In the genomic region with DNA sequence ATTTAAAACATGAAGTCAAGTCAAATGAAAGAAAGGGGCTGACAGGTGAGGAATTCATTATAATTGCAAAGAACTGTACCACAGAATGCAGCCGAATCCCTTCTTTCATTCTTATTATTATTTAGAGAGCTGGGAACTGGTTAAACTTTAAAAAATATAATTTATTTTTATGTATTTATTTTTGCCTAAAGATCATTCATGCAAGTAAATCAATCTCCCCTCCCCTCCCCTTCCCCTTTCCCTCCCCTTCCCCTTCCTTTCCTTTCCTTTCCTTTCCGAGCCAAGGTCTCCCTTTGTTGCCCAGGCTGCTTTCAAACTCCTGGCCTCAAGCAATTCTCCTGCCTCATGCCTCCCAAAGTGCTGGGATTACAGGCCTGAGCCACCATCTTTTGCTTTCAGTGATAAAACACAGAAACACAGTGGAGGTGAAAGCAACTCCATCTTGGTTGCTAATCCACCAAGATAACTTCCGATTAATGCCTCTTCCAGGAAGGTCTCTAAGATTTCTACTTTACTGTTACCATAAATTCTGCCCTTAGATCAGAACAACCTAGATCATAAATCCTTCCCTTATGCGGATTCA, we compare ENCODE assay signal across 1 cellular context.
TF ChIP-seq lines count a peak whose summit lies in the region.

No MANE protein-coding gene starts in this region.

TF ChIP-seq in H1, 55 proteins besides CTCF, POLR2A, EP300 and RAD21:
- TF ChIP-seq YY1 (IDR thresholded peaks at IDR 0.05; ENCODE audit: low read depth, low read length) (0 out of 2 replicates have a peak, but pooled peaks have one; percentile 41), SP1 (IDR thresholded peaks at IDR 0.05; ENCODE audit: low read depth, low read length) (no peak), POU5F1 (IDR thresholded peaks at IDR 0.05; ENCODE audit: low read depth, low read length) (no peak), GTF2F1 (IDR thresholded peaks at IDR 0.05; ENCODE audit: borderline replicate concordance, low read depth, low read length) (no peak), JUND (IDR thresholded peaks at IDR 0.05; ENCODE audit: low read length) (no peak)
- TF ChIP-seq, protein P1, sequence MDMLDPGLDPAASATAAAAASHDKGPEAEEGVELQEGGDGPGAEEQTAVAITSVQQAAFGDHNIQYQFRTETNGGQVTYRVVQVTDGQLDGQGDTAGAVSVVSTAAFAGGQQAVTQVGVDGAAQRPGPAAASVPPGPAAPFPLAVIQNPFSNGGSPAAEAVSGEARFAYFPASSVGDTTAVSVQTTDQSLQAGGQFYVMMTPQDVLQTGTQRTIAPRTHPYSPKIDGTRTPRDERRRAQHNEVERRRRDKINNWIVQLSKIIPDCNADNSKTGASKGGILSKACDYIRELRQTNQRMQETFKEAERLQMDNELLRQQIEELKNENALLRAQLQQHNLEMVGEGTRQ (IDR thresholded peaks at IDR 0.05; ENCODE audit: low read length), result no peak
- TF ChIP-seq, protein P2, sequence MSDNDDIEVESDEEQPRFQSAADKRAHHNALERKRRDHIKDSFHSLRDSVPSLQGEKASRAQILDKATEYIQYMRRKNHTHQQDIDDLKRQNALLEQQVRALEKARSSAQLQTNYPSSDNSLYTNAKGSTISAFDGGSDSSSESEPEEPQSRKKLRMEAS (IDR thresholded peaks at IDR 0.05), result peak; percentile 55
